8 cellular contexts compared by ENCODE assay signal in genomic region chr6:44247338-44248302, GRCh38. TPM values are rescaled to one million over a fixed set of nuclear protein-coding genes. Genes with fewer than 3 reads are reported as not detected.
DNase-seq lines count a peak whose midpoint lies in the region; ATAC-seq and TF ChIP-seq lines count a peak whose summit lies in the region.

No MANE protein-coding gene starts in this region.

- H3K27me3 ChIP-seq in hepatocyte (no peaks in the 10 kb centered on the region), aorta (ENCODE audit: control insufficient read depth in 1 of 2, insufficient read depth in 2 of 2, low read length in 1 of 2) (no peaks in the 10 kb centered on the region)

- H3K4me3 Mint-ChIP-seq in T-helper 2 cell treated with Interferon-gamma antibody and Interleukin-4, amounts not matched to agents 5 μg/mL and 100 μg/mL, for 36 hours = peak overlapping the region; percentile 98

- H4K20me1 ChIP-seq in hepatocyte (ENCODE audit: insufficient read depth, poor library complexity, severe bottlenecking) = peaks cover 56% of the 10 kb centered on the region

- no peak for TF ChIP-seq CTCF in hepatocyte (IDR thresholded peaks at IDR 0.05; ENCODE audit: poor library complexity)
- TF ChIP-seq CTCF in retinal pigment epithelial cell (conservative IDR thresholded peaks at IDR 0.05; ENCODE audit: low read depth, low read length) = no peak

- H3K27me3 Mint-ChIP-seq in T-helper 2 cell treated with Interferon-gamma antibody and Interleukin-4, amounts not matched to agents 5 μg/mL and 100 μg/mL, for 36 hours (ENCODE audit: low read depth) = peaks cover 2% of the 10 kb centered on the region

- no peaks in the 10 kb centered on the region for H3K9me2 ChIP-seq in hepatocyte (replicated peaks; ENCODE audit: insufficient read depth)

- H3K79me2 ChIP-seq in hepatocyte = peaks cover 55% of the 10 kb centered on the region

- peak; percentile 54 to 70 for DNase-seq in AML-193 (lab: John Stamatoyannopoulos, UW)
- peak; percentile 56 for DNase-seq in HT-29 (ENCODE audit: low spot score)
- peak; percentile 86 for DNase-seq in T-helper 2 cell treated with Interferon-gamma antibody and Interleukin-4, amounts not matched to agents 5 μg/mL and 100 μg/mL, for 36 hours (ENCODE audit: low spot score)
- DNase-seq in hepatocyte (ENCODE audit: low spot score) = peak; percentile 81
- DNase-seq in retinal pigment epithelial cell (ENCODE audit: low read depth) = no peak
- DNase-seq in aorta = peak; percentile 89 to 92

- peak overlapping the region; percentile 88 for H3K4me2 ChIP-seq in hepatocyte

- 2% methylated on average over 51 of the region's 52 CpGs for WGBS in hepatocyte (ENCODE audit: low lambda C conversion rate, missing lambda C conversion rate)
- WGBS in aorta, 2 donors = 0% methylated on average over 48 to 52 of the region's 52 CpGs

- H3K9me3 ChIP-seq in hepatocyte (ENCODE audit: low read depth) (no peaks in the 10 kb centered on the region), aorta (ENCODE audit: control insufficient read depth, low read length) (no peaks in the 10 kb centered on the region)

- peaks cover 54% of the 10 kb centered on the region for H3K36me3 Mint-ChIP-seq in T-helper 2 cell treated with Interferon-gamma antibody and Interleukin-4, amounts not matched to agents 5 μg/mL and 100 μg/mL, for 36 hours (ENCODE audit: low read depth)

- H3K36me3 ChIP-seq in hepatocyte (replicated peaks; ENCODE audit: insufficient read depth, low read depth) (no peaks in the 10 kb centered on the region), aorta (ENCODE audit: control insufficient read depth in 1 of 2, insufficient read depth in 2 of 2, low read length in 1 of 2) (peaks cover 3 to 7% of the 10 kb centered on the region in 2 donors)

- peak overlapping the region; percentile 100 for H3K27ac ChIP-seq in angular gyrus (ENCODE audit: low read depth, low read length)
- peak overlapping the region; percentile 97 for H3K27ac ChIP-seq in hepatocyte
- peak overlapping the region; percentile 33 to 74 for H3K27ac ChIP-seq in aorta (ENCODE audit: low read depth in 1 of 2, low read length in 2 of 2)

- peak overlapping the region; percentile 99 for H3K4me3 ChIP-seq in hepatocyte
- peak overlapping the region; percentile 100 for H3K4me3 ChIP-seq in retinal pigment epithelial cell (ENCODE audit: low read length)
- peak overlapping the region; percentile 91 to 97 for H3K4me3 ChIP-seq in aorta (ENCODE audit: low read length in 2 of 2)

- no peaks in the 10 kb centered on the region for H3K9me3 Mint-ChIP-seq in T-helper 2 cell treated with Interferon-gamma antibody and Interleukin-4, amounts not matched to agents 5 μg/mL and 100 μg/mL, for 36 hours

- peak overlapping the region; percentile 97 for H3K27ac Mint-ChIP-seq in T-helper 2 cell treated with Interferon-gamma antibody and Interleukin-4, amounts not matched to agents 5 μg/mL and 100 μg/mL, for 36 hours

- H3K4me1 Mint-ChIP-seq in T-helper 2 cell treated with Interferon-gamma antibody and Interleukin-4, amounts not matched to agents 5 μg/mL and 100 μg/mL, for 36 hours (ENCODE audit: low read depth) = peaks cover 33% of the 10 kb centered on the region

- peak overlapping the region; percentile 22 for H2AFZ ChIP-seq in hepatocyte

- peak; percentile 30 for ATAC-seq in GM19438 (IDR thresholded peaks at IDR 0.05; ENCODE audit: low read depth, unreplicated experiment)
- ATAC-seq in aorta (ENCODE audit: low FRiP score) = peak; percentile 74

- intact Hi-C loops in aorta (cut with DNase I) = loop anchor here in 1 of 2 donors (10.0 kb wide), 1 partner anchor 473 kb away; the partner anchor contains the start of gene VEGFA

- H3K4me1 ChIP-seq in hepatocyte (ENCODE audit: insufficient read depth) (peaks cover 16% of the 10 kb centered on the region), aorta (ENCODE audit: control insufficient read depth in 1 of 2, insufficient read depth in 2 of 2, low read length in 2 of 2) (no peaks in the 10 kb centered on the region)

RNA-seq across cellular contexts. Expression of gene HSP90AB1, which starts 0.7 kb away (rescaled TPM):
- total RNA-seq in HT-29 (2014; rRNA removed; shearing (Covaris generic)) = 751 and 810 TPM in 2 replicates
- total RNA-seq in hepatocyte (884 and 891 TPM in 2 replicates), aorta (100 to 1,000 TPM; 490 to 636 TPM)
- polyA plus RNA-seq in hepatocyte (422 and 440 TPM in 2 replicates), aorta (100 to 1,000 TPM; 385 to 391 TPM)

RNA-seq across cellular contexts. Expression of gene SLC35B2, which starts 9.7 kb away (rescaled TPM):
- total RNA-seq in HT-29 (2014; rRNA removed; shearing (Covaris generic)) = 189 and 193 TPM in 2 replicates
- total RNA-seq in hepatocyte (73.0 and 74.1 TPM in 2 replicates), aorta (10 to 100 TPM; 23.4 to 26.0 TPM)
- polyA plus RNA-seq in hepatocyte (92.9 and 104 TPM in 2 replicates), aorta (10 to 100 TPM; 10.6 to 27.7 TPM)

RNA-seq across cellular contexts. Expression of gene NFKBIE, which starts 17.7 kb away (rescaled TPM):
- 11.2 and 19.3 TPM in 2 replicates for total RNA-seq in HT-29 (2014; rRNA removed; shearing (Covaris generic))
- total RNA-seq in hepatocyte = 13.2 and 16.7 TPM in 2 replicates
- polyA plus RNA-seq in hepatocyte = 9.6 and 14.0 TPM in 2 replicates
- total RNA-seq in aorta = 10 to 100 TPM in 1 of 2 donors, 1 to 10 TPM in 1; 5.4 to 10.9 TPM
- polyA plus RNA-seq in aorta = 1 to 10 TPM; 3.5 to 4.4 TPM

RNA-seq across cellular contexts. Expression of gene TMEM151B, which starts 22.6 kb away (rescaled TPM):
- not detected in 2 replicates for total RNA-seq in HT-29 (2014; rRNA removed; shearing (Covaris generic))
- 0.30 and 0.44 TPM in 2 replicates for total RNA-seq in hepatocyte
- 0.30 and 1.0 TPM in 2 replicates for polyA plus RNA-seq in hepatocyte
- not detected for total RNA-seq in aorta
- not detected for polyA plus RNA-seq in aorta

RNA-seq across cellular contexts. Expression of gene SLC29A1, which starts 24.2 kb away (rescaled TPM):
- total RNA-seq in HT-29 (2014; rRNA removed; shearing (Covaris generic)) = 30.8 and 33.4 TPM in 2 replicates
- total RNA-seq in hepatocyte (23.3 and 32.4 TPM in 2 replicates), aorta (100 to 1,000 TPM; 121 to 142 TPM)
- polyA plus RNA-seq in hepatocyte (28.5 and 30.8 TPM in 2 replicates), aorta (100 to 1,000 TPM in 1 of 2 donors, 10 to 100 TPM in 1; 38.3 to 120 TPM)
